ENCODE assay signal across 25 cellular contexts in the genomic region with DNA sequence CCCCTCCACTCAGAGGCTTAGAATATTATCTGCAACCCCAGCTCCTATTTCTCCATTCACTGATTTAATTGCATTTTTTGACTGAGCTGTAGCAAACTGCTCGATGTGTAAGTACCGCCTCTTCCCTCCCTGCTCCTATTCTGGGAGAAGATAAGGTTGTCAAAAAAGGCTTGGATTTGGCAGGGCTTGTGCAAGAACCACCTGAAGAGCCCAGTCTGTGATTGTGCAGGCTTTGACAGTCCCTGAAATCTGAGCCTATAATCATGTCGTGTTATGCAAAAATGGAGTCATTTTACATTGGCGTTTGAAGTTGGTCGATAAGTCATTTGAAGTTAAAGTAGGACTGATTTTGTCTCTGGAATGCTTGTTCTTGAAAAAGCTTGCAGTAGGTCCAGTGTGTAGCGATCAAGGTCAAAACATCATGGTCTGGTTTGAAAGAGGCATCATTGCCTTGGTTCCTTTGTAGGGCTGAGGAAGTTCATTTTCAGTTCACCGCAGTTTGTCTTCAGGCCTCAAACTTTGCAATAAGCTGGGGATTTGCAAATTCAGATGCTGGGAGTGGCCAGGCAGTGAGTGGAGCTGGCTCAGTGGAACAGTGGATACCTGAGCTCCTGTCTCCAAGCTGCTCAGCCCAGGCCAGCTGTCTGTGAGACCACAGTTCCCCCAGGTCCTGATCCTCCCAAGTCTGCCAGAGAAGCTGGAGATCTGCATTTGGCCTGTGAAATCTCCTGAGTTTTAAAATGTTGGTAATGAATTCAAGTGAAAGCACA.
DNase-seq lines count a peak whose midpoint lies in the region; ATAC-seq, FAIRE-seq and TF ChIP-seq lines count a peak whose summit lies in the region.
"Had no signal": no experiment of that assay in that cellular context is flagged by ENCODE, and none has a peak within 500 bp of the region (broad histone marks: within the 10 kb centered on the region; RNA-seq: fewer than 3 reads in every experiment).

No MANE protein-coding gene starts in this region.

- DNase-seq in HepG2 (ENCODE audit: low spot score) (peak; percentile 31), right lobe of liver (no peak), NCI-H1092 (lab: John Stamatoyannopoulos, UW) (no peak), epidermal melanocyte (ENCODE audit: insufficient read length, low spot score) (no peak), SHP77 treated with DMSO at 0.1 percent for 48 hours (lab: John Stamatoyannopoulos, UW) (no peak)
- no peak for DNase-seq in stimulated activated CD4-positive, alpha-beta T cell treated with anti-CD3 and anti-CD28 coated beads, Interleukin-4, amount 100 ng/mL, for 4 hours
- DNase-seq: activated CD4-positive, alpha-beta T cell treated with anti-CD3 and anti-CD28 coated beads, Interleukin-2, amount 50 U/mL, for 1 hour; activated gamma-delta T cell; amniotic stem cell; C1 segment of cervical spinal cord; effector memory CD4-positive, alpha-beta T cell; naive thymus-derived CD8-positive, alpha-beta T cell; NCI-H1417 treated with DMSO at 0.1 percent for 48 hours; NCI-H2227 treated with DMSO at 0.1 percent for 48 hours; stimulated activated CD8-positive, alpha-beta memory T cell treated with anti-CD3 and anti-CD28 coated beads, Interleukin-4, amount 100 ng/mL, for 48 hours; T-cell had no signal

- H3K79me2 ChIP-seq in HepG2 (ENCODE audit: insufficient read depth, low read length), result no peaks in the 10 kb centered on the region

- H3K36me3 Mint-ChIP-seq in brain, result peaks cover 35% of the 10 kb centered on the region

- H3K27ac Mint-ChIP-seq in brain, result peak overlapping the region in 3 of 5 experiments; percentile 85 to 90 (median 89)
- H3K27ac Mint-ChIP-seq: naive thymus-derived CD8-positive, alpha-beta T cell; T-cell had no signal

- TF ChIP-seq POLR2A in HepG2 (IDR thresholded peaks at IDR 0.05; ENCODE audit: insufficient read depth in 1 of 2, low read depth in 2 of 2, low read length in 2 of 2), result no peak
- no peak for TF ChIP-seq POLR2A in right lobe of liver (IDR thresholded peaks at IDR 0.05)

- H3K9me3 ChIP-seq in HepG2 (ENCODE audit: low read length), result no peaks in the 10 kb centered on the region
- no peaks in the 10 kb centered on the region for H3K9me3 ChIP-seq in right lobe of liver
- H3K9me3 ChIP-seq in mesodermal cell (ENCODE audit: control insufficient read depth, low read length), result peaks cover 3% of the 10 kb centered on the region

- H3K36me3 ChIP-seq in HepG2 (replicated peaks in 1 of 2; ENCODE audit: control insufficient read depth in 1 of 2, insufficient read depth in 2 of 2, low read length in 2 of 2) (0 out of 5 replicates have a peak, but pooled peaks cover 0 to 1% of the 10 kb centered on the region in 2 experiments), right lobe of liver (no peaks in the 10 kb centered on the region), mesodermal cell (ENCODE audit: control insufficient read depth, insufficient read depth, low read length) (peaks cover 26% of the 10 kb centered on the region)

- no peak for TF ChIP-seq CTCF in HepG2 (CRISPR knock-in tag; IDR thresholded peaks at IDR 0.05)
- no peak for TF ChIP-seq CTCF in right lobe of liver (IDR thresholded peaks at IDR 0.05)
- no peak for TF ChIP-seq CTCF in brain (conservative IDR thresholded peaks at IDR 0.05)

- no TSS peak for BruUV-seq in HepG2 (replicated peaks; lab: Mats Ljungman, UMichigan)

- peak; percentile 56 for ATAC-seq in HepG2
- no peak for ATAC-seq in right lobe of liver
- ATAC-seq: naive thymus-derived CD8-positive, alpha-beta T cell; T-cell had no signal

- TF ChIP-seq RAD21 in HepG2 (CRISPR knock-in tag; IDR thresholded peaks at IDR 0.05), result no peak

- no peaks in the 10 kb centered on the region for H4K20me1 ChIP-seq in HepG2 (ENCODE audit: insufficient read depth, low read length)

- no peak overlapping the region for H2AFZ ChIP-seq in HepG2 (ENCODE audit: low read length)

- peak; percentile 68 for FAIRE-seq in HepG2 (lab: Jason Lieb, UNC)
- FAIRE-seq: D721Med, G401.6, H1, HTR-8/SVneo, urothelium cell line had no signal

- no peaks in the 10 kb centered on the region for H3K27me3 ChIP-seq in HepG2 (ENCODE audit: control insufficient read depth in 1 of 2, insufficient read depth in 2 of 2, low read length in 2 of 2)
- H3K27me3 ChIP-seq in right lobe of liver, result no peaks in the 10 kb centered on the region

- POLR2A ChIA-PET in HepG2 (lab: Yijun Ruan, JAX), result no interaction called here

- peaks cover 29% of the 10 kb centered on the region for H3K4me1 ChIP-seq in HepG2 (ENCODE audit: insufficient read depth, low read length)
- no peaks in the 10 kb centered on the region for H3K4me1 ChIP-seq in right lobe of liver
- no peaks in the 10 kb centered on the region for H3K4me1 ChIP-seq in mesodermal cell (ENCODE audit: control insufficient read depth, insufficient read depth, low read length, poor library complexity, severe bottlenecking)

- H3K4me3 ChIP-seq in HepG2 (replicated peaks in 1 of 3; ENCODE audit: insufficient read depth in 1 of 3, low read depth in 2 of 3, low read length in 3 of 3), result no peak overlapping the region
- no peak overlapping the region for H3K4me3 ChIP-seq in right lobe of liver
- H3K4me3 ChIP-seq in mesodermal cell (ENCODE audit: extremely low read depth, insufficient read depth, low read length, poor library complexity, severe bottlenecking), result no peak overlapping the region
- H3K4me3 ChIP-seq: smooth muscle cell had no signal

- peaks cover 4% of the 10 kb centered on the region for H3K27me3 Mint-ChIP-seq in brain
- H3K27me3 Mint-ChIP-seq: central memory CD8-positive, alpha-beta T cell; naive thymus-derived CD8-positive, alpha-beta T cell; T-cell had no signal

- H3K9ac ChIP-seq in HepG2 (ENCODE audit: insufficient read depth, low read depth, low read length), result no peak overlapping the region

- H3K4me1 Mint-ChIP-seq in brain, result peaks cover 38% of the 10 kb centered on the region
- H3K4me1 Mint-ChIP-seq: central memory CD8-positive, alpha-beta T cell; T-cell had no signal

- in situ Hi-C loops in HepG2 (cut with HindIII; ENCODE audit: extremely low pct_ligation_motif_present, low pct_unique_long_range_greater_than_20kb), result no loop called here

- peaks cover 0 to 5% (median 2%) of the 10 kb centered on the region in 5 experiments for H3K9me3 Mint-ChIP-seq in brain
- H3K9me3 Mint-ChIP-seq: central memory CD8-positive, alpha-beta T cell; naive thymus-derived CD8-positive, alpha-beta T cell had no signal

- peak overlapping the region in 1 of 5 experiments; percentile 51 for H3K4me3 Mint-ChIP-seq in brain
- H3K4me3 Mint-ChIP-seq: central memory CD8-positive, alpha-beta T cell; naive thymus-derived CD8-positive, alpha-beta T cell; T-cell had no signal

- intact Hi-C loops in HepG2 (cut with micrococcal nuclease; ENCODE audit: unreplicated experiment) (no loop called here), right lobe of liver (cut with DNase I) (no loop called here)

- WGBS in HepG2 (ENCODE audit: low lambda C conversion rate), result 75% methylated on average over 7 of the region's 7 CpGs
- WGBS in right lobe of liver (ENCODE audit: insufficient coverage, low coverage, low lambda C conversion rate, missing lambda C conversion rate), result 59% methylated on average over 6 of the region's 7 CpGs
- WGBS in mesodermal cell (ENCODE audit: insufficient coverage in 2 of 2), 2 experiments, result 82 to 93% methylated on average over 5 to 7 of the region's 7 CpGs

- no peak overlapping the region for H3K4me2 ChIP-seq in HepG2 (ENCODE audit: low read depth, low read length)
- H3K4me2 ChIP-seq: smooth muscle cell had no signal

- CTCF ChIA-PET in HepG2 (lab: Yijun Ruan, JAX; ENCODE audit: low intra/inter-chr PET ratio, low total read pairs), result no interaction called here

- TF ChIP-seq EP300 in HepG2 (IDR thresholded peaks at IDR 0.05; ENCODE audit: low read depth in 2 of 2, low read length in 2 of 2), result no peak
- no peak for TF ChIP-seq EP300 in HepG2 (CRISPR knock-in tag; IDR thresholded peaks at IDR 0.05; ENCODE audit: borderline replicate concordance)

- no peak overlapping the region for H3K27ac ChIP-seq in HepG2 (ENCODE audit: extremely low read length, insufficient read depth, low read length)
- H3K27ac ChIP-seq in right lobe of liver, result no peak overlapping the region
- peak overlapping the region; percentile 16 for H3K27ac ChIP-seq in mesodermal cell (ENCODE audit: low read depth, low read length, severe bottlenecking)

TF ChIP-seq in HepG2, 621 proteins besides CTCF, POLR2A, EP300 and RAD21:
- TF ChIP-seq, protein P1, sequence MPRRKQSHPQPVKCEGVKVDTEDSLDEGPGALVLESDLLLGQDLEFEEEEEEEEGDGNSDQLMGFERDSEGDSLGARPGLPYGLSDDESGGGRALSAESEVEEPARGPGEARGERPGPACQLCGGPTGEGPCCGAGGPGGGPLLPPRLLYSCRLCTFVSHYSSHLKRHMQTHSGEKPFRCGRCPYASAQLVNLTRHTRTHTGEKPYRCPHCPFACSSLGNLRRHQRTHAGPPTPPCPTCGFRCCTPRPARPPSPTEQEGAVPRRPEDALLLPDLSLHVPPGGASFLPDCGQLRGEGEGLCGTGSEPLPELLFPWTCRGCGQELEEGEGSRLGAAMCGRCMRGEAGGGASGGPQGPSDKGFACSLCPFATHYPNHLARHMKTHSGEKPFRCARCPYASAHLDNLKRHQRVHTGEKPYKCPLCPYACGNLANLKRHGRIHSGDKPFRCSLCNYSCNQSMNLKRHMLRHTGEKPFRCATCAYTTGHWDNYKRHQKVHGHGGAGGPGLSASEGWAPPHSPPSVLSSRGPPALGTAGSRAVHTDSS (CRISPR knock-in tag; conservative IDR thresholded peaks at IDR 0.05), result no peak
- TF ChIP-seq SKI (IDR thresholded peaks at IDR 0.05; ENCODE audit: partially characterized antibody) (no peak), MEIS1 (CRISPR knock-in tag; IDR thresholded peaks at IDR 0.05; ENCODE audit: borderline replicate concordance) (no peak), NFKBIZ (CRISPR knock-in tag; IDR thresholded peaks at IDR 0.05) (no peak), SP4 (CRISPR knock-in tag; IDR thresholded peaks at IDR 0.05) (no peak), MED1 (CRISPR knock-in tag; IDR thresholded peaks at IDR 0.05) (no peak)
- TF ChIP-seq, protein P2, sequence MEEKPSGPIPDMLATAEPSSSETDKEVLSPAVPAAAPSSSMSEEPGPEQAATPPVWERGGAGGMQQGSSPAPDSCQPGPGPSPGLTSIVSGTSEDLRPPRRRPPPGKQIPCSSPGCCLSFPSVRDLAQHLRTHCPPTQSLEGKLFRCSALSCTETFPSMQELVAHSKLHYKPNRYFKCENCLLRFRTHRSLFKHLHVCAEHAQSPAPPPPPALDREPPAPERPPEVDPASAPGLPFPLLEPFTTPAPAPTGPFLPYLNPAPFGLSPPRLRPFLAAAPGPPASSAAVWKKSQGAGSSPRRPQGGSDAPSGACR (CRISPR knock-in tag; IDR thresholded peaks at IDR 0.05), result no peak
